Comparison of ENCODE assay signal across 10 cellular contexts in the genomic region with DNA sequence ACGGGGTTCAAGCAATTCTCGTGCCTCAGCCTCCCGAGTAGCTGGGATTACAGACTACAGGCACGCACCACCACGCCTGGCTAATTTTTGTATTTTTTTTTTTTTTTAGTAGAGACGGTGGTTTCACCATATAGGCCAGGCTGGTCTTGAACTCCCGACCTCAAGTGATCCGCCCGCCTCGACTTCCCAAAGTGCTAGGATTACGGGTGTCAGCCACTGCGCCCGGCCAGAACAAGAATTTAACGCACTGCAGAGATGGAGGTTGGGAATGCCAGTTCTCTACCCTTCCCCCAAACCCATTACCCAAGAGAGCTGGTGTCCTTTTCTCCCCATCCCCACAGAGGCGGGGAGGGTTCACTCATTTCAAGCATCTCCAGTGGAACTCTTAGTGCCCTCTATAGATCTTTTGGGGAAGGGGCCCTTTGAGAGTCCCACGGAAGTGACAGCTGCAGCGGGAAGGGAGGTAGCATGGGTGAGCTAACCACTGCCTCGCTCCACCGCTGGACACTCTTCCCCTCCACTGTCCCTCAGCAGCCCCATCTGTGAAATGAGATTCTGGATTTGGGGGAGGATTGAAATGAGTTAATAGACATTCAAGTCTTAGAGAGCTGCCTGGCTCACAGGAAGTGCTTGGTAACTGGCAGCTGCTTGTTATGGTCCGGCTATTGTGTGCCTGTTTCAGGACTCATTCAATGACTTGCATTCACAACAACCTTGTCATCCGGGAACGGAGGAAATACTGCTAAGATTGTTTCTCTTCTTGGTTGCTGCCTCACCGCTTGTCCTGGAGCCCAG. TPM values are rescaled to one million over a fixed set of nuclear protein-coding genes. Genes with fewer than 3 reads are reported as not detected.
DNase-seq lines count a peak whose midpoint lies in the region; ATAC-seq, FAIRE-seq and TF ChIP-seq lines count a peak whose summit lies in the region.
"Had no signal": no experiment of that assay in that cellular context is flagged by ENCODE, and none has a peak within 500 bp of the region (broad histone marks: within the 10 kb centered on the region; RNA-seq: fewer than 3 reads in every experiment).

No MANE protein-coding gene starts in this region.

- H3K27ac Mint-ChIP-seq in H9 = no peak overlapping the region

- TF ChIP-seq RAD21 in SK-N-SH (IDR thresholded peaks at IDR 0.05; ENCODE audit: low read length) = no peak

- no peak overlapping the region for H2BK12ac ChIP-seq in H9 (ENCODE audit: insufficient read length, low read depth, low read length)

- H3K9me3 ChIP-seq in SK-N-SH (no peaks in the 10 kb centered on the region), SJSA1 (replicated peaks) (peaks cover 2% of the 10 kb centered on the region; the same call in 1 of the 2 replicates), gastroesophageal sphincter (no peaks in the 10 kb centered on the region), small intestine (ENCODE audit: control insufficient read depth, low read depth) (no peaks in the 10 kb centered on the region), H9 (ENCODE audit: control insufficient read depth, low read depth, low read length) (no peaks in the 10 kb centered on the region)

- no peak overlapping the region for H3K4ac ChIP-seq in H9 (ENCODE audit: low read depth, low read length)

- H3K4me2 ChIP-seq in SK-N-SH (no peak overlapping the region), H9 (ENCODE audit: insufficient read depth, insufficient read length, low read length) (no peak overlapping the region)

- peaks cover 0 to 2% of the 10 kb centered on the region in 2 experiments; a peak in 1 of 5 replicates for H3K9me3 Mint-ChIP-seq in H9

- no peak overlapping the region for H2BK20ac ChIP-seq in H9 (ENCODE audit: low read depth, low read length, poor library complexity, severe bottlenecking)

- WGBS in SK-N-SH (ENCODE audit: low lambda C conversion rate) = 94% methylated on average over 23 of the region's 23 CpGs
- WGBS in gastroesophageal sphincter (ENCODE audit: low coverage in 1 of 2), 2 donors = 83 to 87% methylated on average over 20 to 22 of the region's 23 CpGs
- 78 to 82% (median 80%) methylated on average over 23 of the region's 23 CpGs for WGBS in small intestine, 3 donors
- no CpG with 5 or more reads among the region's 23 CpGs for WGBS in H9 (ENCODE audit: extremely low coverage, insufficient read length, low lambda C conversion rate)

- TF ChIP-seq POLR2A in gastroesophageal sphincter (IDR thresholded peaks at IDR 0.05) = no peak

- H3K9me2 ChIP-seq in SK-N-SH = no peaks in the 10 kb centered on the region

- H3K9ac ChIP-seq in SK-N-SH = no peak overlapping the region
- H3K9ac ChIP-seq in H9 (ENCODE audit: extremely low read depth, insufficient read length, low read length) = no peak overlapping the region

- H3K79me1 ChIP-seq in H9 (ENCODE audit: insufficient read depth, low read depth, low read length, poor library complexity, severe bottlenecking) = peaks cover 2% of the 10 kb centered on the region

- POLR2A ChIA-PET in SK-N-SH (lab: Yijun Ruan, JAX) = no interaction called here

- no peak overlapping the region for H3K18ac ChIP-seq in H9 (ENCODE audit: insufficient read length, low read depth, low read length)

- H3K4me3 ChIP-seq in SK-N-SH (ENCODE audit: low read depth in 2 of 2, low read length in 1 of 2) = no peak overlapping the region
- H3K4me3 ChIP-seq in SJSA1 = no peak overlapping the region
- H3K4me3 ChIP-seq in gastroesophageal sphincter = no peak overlapping the region
- peak overlapping the region in 1 of 2 donors; percentile 36 for H3K4me3 ChIP-seq in small intestine (ENCODE audit: low read depth in 1 of 2, low read length in 2 of 2)

- H3K27me3 ChIP-seq in SK-N-SH (ENCODE audit: insufficient read depth) (no peaks in the 10 kb centered on the region), SJSA1 (replicated peaks) (no peaks in the 10 kb centered on the region), gastroesophageal sphincter (no peaks in the 10 kb centered on the region), small intestine (ENCODE audit: control insufficient read depth in 2 of 2, insufficient read depth in 2 of 2, low read length in 2 of 2) (no peaks in the 10 kb centered on the region), H9 (ENCODE audit: insufficient read depth, low read length) (no peaks in the 10 kb centered on the region)

- H2BK120ac ChIP-seq in H9 (ENCODE audit: low read depth, low read length, poor library complexity, severe bottlenecking) = no peak overlapping the region

- H3K27ac ChIP-seq in SK-N-SH (ENCODE audit: low read depth in 2 of 2, low read length in 1 of 2) (peak overlapping the region in 1 of 2 experiments; percentile 22; a peak in 1 of 4 replicates), SJSA1 (peak overlapping the region; percentile 71), gastroesophageal sphincter (peak overlapping the region in 3 of 4 donors; percentile 19 to 59 (median 37)), small intestine (ENCODE audit: low read depth in 1 of 2, low read length in 1 of 2) (peak overlapping the region; percentile 74 to 97), H9 (ENCODE audit: insufficient read length, low read depth, low read length) (no peak overlapping the region)

- no peak overlapping the region for H4K8ac ChIP-seq in H9 (replicated peaks; ENCODE audit: insufficient read length, low read depth, low read length)

- H3K4me1 ChIP-seq in SK-N-SH (ENCODE audit: control insufficient read depth in 1 of 2, insufficient read depth in 2 of 2, low read depth in 1 of 2, low read length in 1 of 2) (peaks cover under 1 to 7% of the 10 kb centered on the region in 2 experiments; a peak in 3 of 4 replicates), SJSA1 (replicated peaks) (peaks cover 36% of the 10 kb centered on the region), gastroesophageal sphincter (peaks cover 0 to 32% (median 6%) of the 10 kb centered on the region in 3 donors), small intestine (ENCODE audit: control insufficient read depth in 2 of 2, insufficient read depth in 1 of 2, low read depth in 1 of 2, low read length in 1 of 2) (peaks cover 8 to 9% of the 10 kb centered on the region in 2 donors), H9 (ENCODE audit: insufficient read depth, low read length) (0 out of 2 replicates have a peak, but pooled peaks cover under 1% of the 10 kb centered on the region)

- peak overlapping the region; percentile 96; the same call in 1 of the 2 replicates for H2AFZ ChIP-seq in SK-N-SH (ENCODE audit: low read depth)
- H2AFZ ChIP-seq in H9 (ENCODE audit: low read length) = no peak overlapping the region

- H3K4me3 Mint-ChIP-seq in H9 = no peak overlapping the region

- H3K4me1 Mint-ChIP-seq in H9 = peaks cover 18 to 24% of the 10 kb centered on the region in 2 experiments

- no peak overlapping the region for H2AK5ac ChIP-seq in H9 (ENCODE audit: insufficient read length, low read length)

- no peak overlapping the region for H4K91ac ChIP-seq in H9 (ENCODE audit: insufficient read length, low read depth, low read length)

- H3K14ac ChIP-seq in H9 (ENCODE audit: insufficient read depth, low read length) = no peak overlapping the region; the same call in 1 of the 2 replicates

- H3K56ac ChIP-seq in H9 (ENCODE audit: insufficient read length, low read depth, low read length) = no peak overlapping the region

- no peak overlapping the region for H3T11ph ChIP-seq in H9 (ENCODE audit: low read length)

- ATAC-seq in SK-N-SH treated with all-trans-retinoic acid at 6 μM for 48 hours (no peak), gastroesophageal sphincter (no peak)
- ATAC-seq in activated CD4-positive, CD25-positive, alpha-beta regulatory T cell treated with anti-CD3 and anti-CD28 coated beads, Interleukin-2, amount 50 U/mL, for 24 hours = no peak
- ATAC-seq: HCT116 had no signal

- peaks cover 4% of the 10 kb centered on the region for H3K23me2 ChIP-seq in H9 (ENCODE audit: insufficient read length, low read depth, low read length, poor library complexity, severe bottlenecking)

- peaks cover 11% of the 10 kb centered on the region for H3K79me2 ChIP-seq in SK-N-SH (ENCODE audit: insufficient read depth)
- no peaks in the 10 kb centered on the region for H3K79me2 ChIP-seq in H9 (ENCODE audit: insufficient read depth, low read length)

- H2BK5ac ChIP-seq in H9 (ENCODE audit: insufficient read length, low read length) = no peak overlapping the region

- no peak overlapping the region for H4K5ac ChIP-seq in H9 (ENCODE audit: insufficient read length, low read depth, low read length)

- H4K20me1 ChIP-seq in SK-N-SH (ENCODE audit: insufficient read depth) (no peaks in the 10 kb centered on the region), H9 (ENCODE audit: control insufficient read depth, insufficient read depth, insufficient read length) (no peaks in the 10 kb centered on the region)

- no peak overlapping the region for H3K23ac ChIP-seq in H9 (ENCODE audit: insufficient read length, low read depth, low read length)

- H3K36me3 Mint-ChIP-seq in H9 (ENCODE audit: insufficient read depth in 1 of 3, low read depth in 3 of 3) = peaks cover 0 to 3% (median 0%) of the 10 kb centered on the region in 3 experiments; a peak in 2 of 7 replicates

- FAIRE-seq in small intestine (lab: Jason Lieb, UNC) = no peak

- H3K36me3 ChIP-seq in SK-N-SH (replicated peaks in 1 of 2; ENCODE audit: control insufficient read depth in 1 of 2, insufficient read depth in 2 of 2, low read length in 1 of 2) (no peaks in the 10 kb centered on the region), SJSA1 (peaks cover 12% of the 10 kb centered on the region), gastroesophageal sphincter (no peaks in the 10 kb centered on the region), small intestine (ENCODE audit: control insufficient read depth in 2 of 2, insufficient read depth in 2 of 2, low read length in 2 of 2) (no peaks in the 10 kb centered on the region)

- CTCF ChIA-PET in SK-N-SH (lab: Yijun Ruan, JAX) = interaction anchor here (0.8 to 8.1 kb wide), 7 partner anchors 16 to 406 kb away, joined by 3 to 86 read pairs (median 7); a partner anchor contains a TSS

- TF ChIP-seq EP300 in SK-N-SH (IDR thresholded peaks at IDR 0.05; ENCODE audit: borderline replicate concordance in 1 of 2, low read depth in 1 of 2, low read length in 1 of 2) (no peak), gastroesophageal sphincter (IDR thresholded peaks at IDR 0.05) (no peak)

- DNase-seq in SK-N-SH (no peak), SJSA1 (ENCODE audit: low read depth in 1 of 2, low spot score in 2 of 2) (peak; percentile 65 to 79), small intestine (peak; percentile 50), H9 (no peak), NCI-H1092 (lab: John Stamatoyannopoulos, UW) (no peak)
- DNase-seq: OCI-M1 had no signal

- no peak for TF ChIP-seq CTCF in SK-N-SH (IDR thresholded peaks at IDR 0.05)
- no peak for TF ChIP-seq CTCF in gastroesophageal sphincter (IDR thresholded peaks at IDR 0.05)
- TF ChIP-seq CTCF in H9 (conservative IDR thresholded peaks at IDR 0.05) = no peak

- H2BK15ac ChIP-seq in H9 (ENCODE audit: low read depth, low read length) = no peak overlapping the region

- H3F3A ChIP-seq in SK-N-SH (replicated peaks; ENCODE audit: insufficient read depth) = peaks cover 18% of the 10 kb centered on the region

- no peaks in the 10 kb centered on the region for H3K27me3 Mint-ChIP-seq in H9 (ENCODE audit: low read depth)

RNA-seq across cellular contexts. Expression of a gene that starts 3.5 kb away (rescaled TPM):
- polyA plus RNA-seq in SK-N-SH (2012; rRNA removed) = 16.7 and 27.0 TPM in 2 replicates
- 10.3 and 14.0 TPM in 2 replicates for polyA plus RNA-seq in SK-N-SH (2012; cell fraction: cytosol; rRNA removed)
- 14.0 and 19.5 TPM in 2 replicates for polyA plus RNA-seq in SK-N-SH (2012; cell fraction: nucleus; rRNA removed)
- total RNA-seq in SJSA1 (2014; rRNA removed; shearing (Covaris generic)) = 7.6 and 13.7 TPM in 2 replicates
- total RNA-seq in gastroesophageal sphincter = 1 to 10 TPM; 6.1 to 8.8 (median 8.4) TPM
- polyA plus RNA-seq in small intestine = 100 to 1,000 TPM in 2 of 3 donors, 10 to 100 TPM in 1; 54.3 to 118 (median 114) TPM
- total RNA-seq in H9 (2021) = 25.8 and 26.7 TPM in 2 replicates

RNA-seq across cellular contexts. Expression of a gene that starts 21.3 kb away (rescaled TPM):
- polyA plus RNA-seq in SK-N-SH (2012; rRNA removed) (5.2 TPM in 2 replicates), small intestine (10 to 100 TPM; 18.1 to 30.6 (median 25.0) TPM)
- 4.1 and 6.3 TPM in 2 replicates for polyA plus RNA-seq in SK-N-SH (2012; cell fraction: cytosol; rRNA removed)
- polyA plus RNA-seq in SK-N-SH (2012; cell fraction: nucleus; rRNA removed) = 5.5 and 8.1 TPM in 2 replicates
- total RNA-seq in SJSA1 (2014; rRNA removed; shearing (Covaris generic)) = 4.6 and 9.4 TPM in 2 replicates
- total RNA-seq in gastroesophageal sphincter (1 to 10 TPM; 2.5 to 8.1 (median 3.3) TPM), H9 (2021) (7.7 and 9.9 TPM in 2 replicates)

RNA-seq across cellular contexts. Expression of a gene that starts 46.5 kb away (rescaled TPM):
- polyA plus RNA-seq in SK-N-SH (2012; rRNA removed) (6.2 and 7.6 TPM in 2 replicates), small intestine (1 to 10 TPM; 2.5 to 3.0 (median 2.7) TPM)
- polyA plus RNA-seq in SK-N-SH (2012; cell fraction: cytosol; rRNA removed) = 1.8 and 3.0 TPM in 2 replicates
- 32.3 and 33.8 TPM in 2 replicates for polyA plus RNA-seq in SK-N-SH (2012; cell fraction: nucleus; rRNA removed)
- total RNA-seq in SJSA1 (2014; rRNA removed; shearing (Covaris generic)) = 2.0 and 4.7 TPM in 2 replicates
- total RNA-seq in gastroesophageal sphincter (1 to 10 TPM; 1.7 to 2.7 (median 2.0) TPM), H9 (2021) (2.2 and 3.2 TPM in 2 replicates)

Comparison
In these comparisons a context has a peak if more than half of its experiments do, and no peak if none do; other contexts are left out.
1. DNase-seq: peak in SJSA1 (2 of 2) and small intestine (single experiment); none in SK-N-SH (single experiment), H9 (single experiment) and NCI-H1092 (single experiment).